ENCODE assay signal across 10 cellular contexts in the genomic region with DNA sequence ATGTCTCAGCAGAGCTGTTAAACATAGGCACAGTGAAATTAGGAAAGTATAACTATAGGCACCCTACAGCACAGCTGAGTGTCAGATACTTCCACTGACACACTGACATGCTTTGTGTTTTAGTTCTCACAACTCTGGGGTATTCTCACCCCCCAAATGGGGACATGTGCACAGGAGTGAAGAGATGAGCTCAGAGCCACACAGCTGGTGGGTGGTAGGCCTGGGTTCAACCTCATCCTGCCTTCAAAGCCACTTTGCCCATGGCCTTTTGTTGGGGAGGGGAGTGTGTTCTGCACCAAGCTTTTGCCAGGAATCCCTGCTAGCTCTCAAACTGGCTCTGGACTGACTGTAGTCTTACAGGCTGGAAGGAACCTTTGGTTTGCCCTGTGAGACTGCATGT. TPM values are rescaled to one million over a fixed set of nuclear protein-coding genes. Genes with fewer than 3 reads are reported as not detected.
DNase-seq lines count a peak whose midpoint lies in the region; ATAC-seq, FAIRE-seq and TF ChIP-seq lines count a peak whose summit lies in the region.
"Had no signal": no experiment of that assay in that cellular context is flagged by ENCODE, and none has a peak within 500 bp of the region (broad histone marks: within the 10 kb centered on the region; RNA-seq: fewer than 3 reads in every experiment).

No MANE protein-coding gene starts in this region.

- DNase-seq in HepG2 (ENCODE audit: low spot score) = no peak
- no peak for DNase-seq in right lobe of liver
- DNase-seq in activated naive CD4-positive, alpha-beta T cell treated with anti-CD3 and anti-CD28 coated beads, Interleukin-2, amount 50 U/mL, for 72 hours (ENCODE audit: low spot score in 2 of 2) = no peak
- no peak for DNase-seq in mesothelial cell of epicardium (ENCODE audit: low spot score in 2 of 2, unreplicated experiment in 2 of 2)
- no peak for DNase-seq in posterior cingulate gyrus
- no peak for DNase-seq in stimulated activated CD4-positive, alpha-beta T cell treated with anti-CD3 and anti-CD28 coated beads, Interleukin-2, amount 100 ng/mL, for 48 hours
- no peak for DNase-seq in SJCRH30
- DNase-seq in A172 (ENCODE audit: low spot score) = no peak
- DNase-seq: DMS153, NCI-H2081 treated with DMSO at 0.1 percent for 48 hours had no signal

- peak overlapping the region; percentile 33 to 81 for H3K27ac Mint-ChIP-seq in activated naive CD4-positive, alpha-beta T cell treated with anti-CD3 and anti-CD28 coated beads, Interleukin-2, amount 50 U/mL, for 72 hours
- peak overlapping the region; percentile 36 for H3K27ac Mint-ChIP-seq in mesothelial cell of epicardium

- no peak for ATAC-seq in HepG2
- ATAC-seq in right lobe of liver = no peak
- ATAC-seq in activated naive CD4-positive, alpha-beta T cell treated with anti-CD3 and anti-CD28 coated beads, Interleukin-2, amount 50 U/mL, for 72 hours = no peak

- H3K4me3 Mint-ChIP-seq in mesothelial cell of epicardium = peak overlapping the region; percentile 93

- no peaks in the 10 kb centered on the region for H3K9me3 Mint-ChIP-seq in activated naive CD4-positive, alpha-beta T cell treated with anti-CD3 and anti-CD28 coated beads, Interleukin-2, amount 50 U/mL, for 72 hours
- no peaks in the 10 kb centered on the region for H3K9me3 Mint-ChIP-seq in mesothelial cell of epicardium

- CTCF ChIA-PET in HepG2 (lab: Yijun Ruan, JAX; ENCODE audit: low intra/inter-chr PET ratio, low total read pairs) = no interaction called here

- peaks cover 26 to 33% of the 10 kb centered on the region in 2 donors for H3K36me3 Mint-ChIP-seq in activated naive CD4-positive, alpha-beta T cell treated with anti-CD3 and anti-CD28 coated beads, Interleukin-2, amount 50 U/mL, for 72 hours
- H3K36me3 Mint-ChIP-seq in mesothelial cell of epicardium = peaks cover 13% of the 10 kb centered on the region

- no peak overlapping the region for H3K27ac ChIP-seq in HepG2 (ENCODE audit: extremely low read length, insufficient read depth, low read length)
- no peak overlapping the region for H3K27ac ChIP-seq in right lobe of liver
- H3K27ac ChIP-seq in SJCRH30 = no peak overlapping the region

- no peak for TF ChIP-seq EP300 in HepG2 (IDR thresholded peaks at IDR 0.05; ENCODE audit: low read depth in 2 of 2, low read length in 2 of 2)
- no peak for TF ChIP-seq EP300 in HepG2 (CRISPR knock-in tag; IDR thresholded peaks at IDR 0.05; ENCODE audit: borderline replicate concordance)

- H3K4me3 ChIP-seq in HepG2 (replicated peaks in 1 of 3; ENCODE audit: insufficient read depth in 1 of 3, low read depth in 2 of 3, low read length in 3 of 3) = peak overlapping the region; percentile 75 to 95 (median 94); a peak in 4 of 6 replicates
- no peak overlapping the region for H3K4me3 ChIP-seq in right lobe of liver
- no peak overlapping the region for H3K4me3 ChIP-seq in SJCRH30

- BruUV-seq in HepG2 (replicated peaks; lab: Mats Ljungman, UMichigan) = no TSS peak

- H3K9me3 ChIP-seq in HepG2 (ENCODE audit: low read length) (no peaks in the 10 kb centered on the region), right lobe of liver (no peaks in the 10 kb centered on the region), SJCRH30 (replicated peaks) (no peaks in the 10 kb centered on the region)

- peaks cover 42% of the 10 kb centered on the region for H3K4me1 ChIP-seq in HepG2 (ENCODE audit: insufficient read depth, low read length)
- peaks cover 0 to 38% (median 17%) of the 10 kb centered on the region in 4 donors for H3K4me1 ChIP-seq in right lobe of liver
- peaks cover 12% of the 10 kb centered on the region for H3K4me1 ChIP-seq in SJCRH30

- peak overlapping the region; percentile 91 for H3K4me2 ChIP-seq in HepG2 (ENCODE audit: low read depth, low read length)

- 0 out of 2 replicates have a peak, but pooled peaks cover 3% of the 10 kb centered on the region for H4K20me1 ChIP-seq in HepG2 (ENCODE audit: insufficient read depth, low read length)

- peaks cover 55% of the 10 kb centered on the region for H3K79me2 ChIP-seq in HepG2 (ENCODE audit: insufficient read depth, low read length)

- H3K4me1 Mint-ChIP-seq in mesothelial cell of epicardium = peaks cover 26% of the 10 kb centered on the region

- in situ Hi-C loops in HepG2 (cut with HindIII; ENCODE audit: extremely low pct_ligation_motif_present, low pct_unique_long_range_greater_than_20kb) = loop anchor here (5.0 kb wide), 1 partner anchor 53 kb away; the partner anchor contains the start of gene MED26

- POLR2A ChIA-PET in HepG2 (lab: Yijun Ruan, JAX) = no interaction called here

- intact Hi-C loops in HepG2 (cut with micrococcal nuclease; ENCODE audit: unreplicated experiment) (loop anchor here (5.0 kb wide), 1 partner anchor 53 kb away; the partner anchor contains the start of gene MED26), right lobe of liver (cut with DNase I) (loop anchor here in 1 of 2 donors (5.0 kb wide), 1 partner anchor 53 kb away; the partner anchor contains the start of gene MED26), posterior cingulate gyrus (cut with DNase I) (no loop called here)

- no peak for TF ChIP-seq POLR2A in HepG2 (IDR thresholded peaks at IDR 0.05; ENCODE audit: insufficient read depth in 1 of 2, low read depth in 2 of 2, low read length in 2 of 2)
- no peak for TF ChIP-seq POLR2A in right lobe of liver (IDR thresholded peaks at IDR 0.05)

- no peak for TF ChIP-seq CTCF in HepG2 (CRISPR knock-in tag; IDR thresholded peaks at IDR 0.05)
- no peak for TF ChIP-seq CTCF in right lobe of liver (IDR thresholded peaks at IDR 0.05)
- TF ChIP-seq CTCF in mesothelial cell of epicardium (IDR thresholded peaks at IDR 0.05; ENCODE audit: unreplicated experiment) = no peak

- H3K27me3 Mint-ChIP-seq in mesothelial cell of epicardium (ENCODE audit: low read depth) = no peaks in the 10 kb centered on the region

- peak overlapping the region; percentile 78; the same call in 1 of the 2 replicates for H3K9ac ChIP-seq in HepG2 (ENCODE audit: insufficient read depth, low read depth, low read length)

- no peak for FAIRE-seq in HepG2 (lab: Jason Lieb, UNC)

- no peak overlapping the region for H2AFZ ChIP-seq in HepG2 (ENCODE audit: low read length)

- H3K27me3 ChIP-seq in HepG2 (ENCODE audit: control insufficient read depth in 1 of 2, insufficient read depth in 2 of 2, low read length in 2 of 2) (no peaks in the 10 kb centered on the region; a peak in 1 of 5 replicates), right lobe of liver (no peaks in the 10 kb centered on the region), SJCRH30 (no peaks in the 10 kb centered on the region)

- TF ChIP-seq RAD21 in HepG2 (CRISPR knock-in tag; IDR thresholded peaks at IDR 0.05) = no peak

- H3K36me3 ChIP-seq in HepG2 (replicated peaks in 1 of 2; ENCODE audit: control insufficient read depth in 1 of 2, insufficient read depth in 2 of 2, low read length in 2 of 2) (peaks cover 18 to 36% of the 10 kb centered on the region in 2 experiments; a peak in 4 of 5 replicates), right lobe of liver (peaks cover 0 to 5% (median 2%) of the 10 kb centered on the region in 4 donors), SJCRH30 (peaks cover 22% of the 10 kb centered on the region)

RNA-seq across cellular contexts. Expression of gene SLC35E1, which starts 1.7 kb away (rescaled TPM):
- 17.2 and 21.2 TPM in 2 replicates for total RNA-seq in HepG2 (2016; rRNA removed; fragmentation: Illumina TruSeq; extraction: Trizol)
- 6.0 and 7.6 TPM in 2 replicates for total RNA-seq in HepG2 (2016; cell fraction: cytosol; rRNA removed; fragmentation: Illumina TruSeq; extraction: Trizol; ENCODE audit: low read depth)
- 15.6 and 20.2 TPM in 2 replicates for total RNA-seq in HepG2 (2016; cell fraction: insoluble cytoplasmic fraction; rRNA removed; fragmentation: Illumina TruSeq; extraction: Trizol)
- 18.9 and 19.7 TPM in 2 replicates for total RNA-seq in HepG2 (2016; cell fraction: membrane; rRNA removed; fragmentation: Illumina TruSeq; extraction: Trizol)
- total RNA-seq in HepG2 (2016; cell fraction: nucleus; rRNA removed; fragmentation: Illumina TruSeq; extraction: Trizol) = 18.5 and 21.4 TPM in 2 replicates
- 46.5 and 48.0 TPM in 2 replicates for polyA plus RNA-seq in HepG2 (2011; rRNA removed)
- polyA plus RNA-seq in HepG2 (2011; cell fraction: cytosol; rRNA removed) = 31.6 and 37.8 TPM in 2 replicates
- 26.3 and 38.8 TPM in 2 replicates for polyA plus RNA-seq in HepG2 (2011; cell fraction: nucleus; rRNA removed)
- 25.6 and 26.5 TPM in 2 replicates for polyA plus RNA-seq in HepG2 (2012)
- polyA plus RNA-seq in HepG2 (2016; cell fraction: cytosol; fragmentation: Illumina TruSeq; extraction: Trizol; ENCODE audit: low read depth) = 5.7 and 6.3 TPM in 2 replicates
- polyA plus RNA-seq in HepG2 (2016; cell fraction: insoluble cytoplasmic fraction; fragmentation: Illumina TruSeq; extraction: Trizol; ENCODE audit: low read depth) = 16.1 and 22.5 TPM in 2 replicates
- 20.6 and 22.2 TPM in 2 replicates for polyA plus RNA-seq in HepG2 (2016; cell fraction: membrane; fragmentation: Illumina TruSeq; extraction: Trizol; ENCODE audit: low read depth)
- 45.9 and 46.6 TPM in 2 replicates for polyA plus RNA-seq in HepG2 (2016; cell fraction: nucleus; fragmentation: Illumina TruSeq; extraction: Trizol; ENCODE audit: insufficient read depth, low read depth)
- polyA minus RNA-seq in HepG2 (2011; rRNA and poly(A)+ RNA removed; ENCODE audit: low replicate concordance) = 181 and 185 TPM in 2 replicates
- polyA minus RNA-seq in HepG2 (2011; cell fraction: cytosol; rRNA and poly(A)+ RNA removed) = 33.0 and 39.5 TPM in 2 replicates
- 24.8 and 31.7 TPM in 2 replicates for polyA minus RNA-seq in HepG2 (2011; cell fraction: nucleus; rRNA and poly(A)+ RNA removed)
- 10 to 100 TPM; 17.2 to 27.4 (median 20.1) TPM for total RNA-seq in right lobe of liver
- 10 to 100 TPM; 39.5 to 58.2 TPM for total RNA-seq in activated naive CD4-positive, alpha-beta T cell treated with anti-CD3 and anti-CD28 coated beads, Interleukin-2, amount 50 U/mL, for 72 hours
- total RNA-seq in mesothelial cell of epicardium = 39.7 to 45.4 TPM (median 42.1 TPM) in 3 replicates
- 40.8 and 40.9 TPM in 2 replicates for total RNA-seq in SJCRH30 (2014; rRNA removed; shearing (Covaris generic))
- total RNA-seq in A172 (2014; rRNA removed; shearing (Covaris generic)) = 29.1 TPM in 2 replicates

RNA-seq across cellular contexts. Expression of gene CHERP, which starts 31.7 kb away (rescaled TPM):
- total RNA-seq in HepG2 (2016; rRNA removed; fragmentation: Illumina TruSeq; extraction: Trizol) (4.3 and 9.1 TPM in 2 replicates), right lobe of liver (10 to 100 TPM in 4 of 6 experiments, 1 to 10 TPM in 2; 6.8 to 26.2 (median 20.6) TPM), mesothelial cell of epicardium (73.2 to 80.5 TPM (median 78.4 TPM) in 3 replicates)
- total RNA-seq in HepG2 (2016; cell fraction: cytosol; rRNA removed; fragmentation: Illumina TruSeq; extraction: Trizol; ENCODE audit: low read depth) = 3.8 and 4.0 TPM in 2 replicates
- 6.0 and 7.4 TPM in 2 replicates for total RNA-seq in HepG2 (2016; cell fraction: insoluble cytoplasmic fraction; rRNA removed; fragmentation: Illumina TruSeq; extraction: Trizol)
- 5.5 and 6.1 TPM in 2 replicates for total RNA-seq in HepG2 (2016; cell fraction: membrane; rRNA removed; fragmentation: Illumina TruSeq; extraction: Trizol)
- 8.1 and 13.9 TPM in 2 replicates for total RNA-seq in HepG2 (2016; cell fraction: nucleus; rRNA removed; fragmentation: Illumina TruSeq; extraction: Trizol)
- 5.4 and 5.9 TPM in 2 replicates for polyA plus RNA-seq in HepG2 (2011; rRNA removed)
- polyA plus RNA-seq in HepG2 (2011; cell fraction: cytosol; rRNA removed) = 2.9 and 3.2 TPM in 2 replicates
- polyA plus RNA-seq in HepG2 (2011; cell fraction: nucleus; rRNA removed) = 34.4 and 39.5 TPM in 2 replicates
- polyA plus RNA-seq in HepG2 (2012) = 20.4 and 25.1 TPM in 2 replicates
- polyA plus RNA-seq in HepG2 (2016; cell fraction: cytosol; fragmentation: Illumina TruSeq; extraction: Trizol; ENCODE audit: low read depth) = 2.1 and 2.2 TPM in 2 replicates
- 19.7 and 26.9 TPM in 2 replicates for polyA plus RNA-seq in HepG2 (2016; cell fraction: insoluble cytoplasmic fraction; fragmentation: Illumina TruSeq; extraction: Trizol; ENCODE audit: low read depth)
- 4.9 and 6.0 TPM in 2 replicates for polyA plus RNA-seq in HepG2 (2016; cell fraction: membrane; fragmentation: Illumina TruSeq; extraction: Trizol; ENCODE audit: low read depth)
- 54.8 and 59.8 TPM in 2 replicates for polyA plus RNA-seq in HepG2 (2016; cell fraction: nucleus; fragmentation: Illumina TruSeq; extraction: Trizol; ENCODE audit: insufficient read depth, low read depth)
- 10.1 and 16.3 TPM in 2 replicates for polyA minus RNA-seq in HepG2 (2011; rRNA and poly(A)+ RNA removed; ENCODE audit: low replicate concordance)
- 7.1 and 9.3 TPM in 2 replicates for polyA minus RNA-seq in HepG2 (2011; cell fraction: cytosol; rRNA and poly(A)+ RNA removed)
- polyA minus RNA-seq in HepG2 (2011; cell fraction: nucleus; rRNA and poly(A)+ RNA removed) = 18.4 and 19.8 TPM in 2 replicates
- 100 to 1,000 TPM in 1 of 2 donors, 10 to 100 TPM in 1; 54.9 to 117 TPM for total RNA-seq in activated naive CD4-positive, alpha-beta T cell treated with anti-CD3 and anti-CD28 coated beads, Interleukin-2, amount 50 U/mL, for 72 hours
- total RNA-seq in SJCRH30 (2014; rRNA removed; shearing (Covaris generic)) = 21.1 and 23.0 TPM in 2 replicates
- total RNA-seq in A172 (2014; rRNA removed; shearing (Covaris generic)) = 2.9 and 3.3 TPM in 2 replicates

RNA-seq across cellular contexts. Expression of gene MED26, which starts 54.1 kb away (rescaled TPM):
- total RNA-seq in HepG2 (2016; rRNA removed; fragmentation: Illumina TruSeq; extraction: Trizol) (3.3 and 3.8 TPM in 2 replicates), right lobe of liver (1 to 10 TPM; 3.4 to 5.4 (median 4.4) TPM), mesothelial cell of epicardium (13.3 to 15.5 TPM (median 14.0 TPM) in 3 replicates)
- total RNA-seq in HepG2 (2016; cell fraction: cytosol; rRNA removed; fragmentation: Illumina TruSeq; extraction: Trizol; ENCODE audit: low read depth) = 0.88 and 1.1 TPM in 2 replicates
- 2.3 and 2.9 TPM in 2 replicates for total RNA-seq in HepG2 (2016; cell fraction: insoluble cytoplasmic fraction; rRNA removed; fragmentation: Illumina TruSeq; extraction: Trizol)
- total RNA-seq in HepG2 (2016; cell fraction: membrane; rRNA removed; fragmentation: Illumina TruSeq; extraction: Trizol) = 2.2 and 2.5 TPM in 2 replicates
- total RNA-seq in HepG2 (2016; cell fraction: nucleus; rRNA removed; fragmentation: Illumina TruSeq; extraction: Trizol) = 4.4 and 6.8 TPM in 2 replicates
- 3.3 and 3.5 TPM in 2 replicates for polyA plus RNA-seq in HepG2 (2011; rRNA removed)
- polyA plus RNA-seq in HepG2 (2011; cell fraction: cytosol; rRNA removed) = 2.7 and 3.7 TPM in 2 replicates
- 4.2 and 6.4 TPM in 2 replicates for polyA plus RNA-seq in HepG2 (2011; cell fraction: nucleus; rRNA removed)
- 3.0 and 3.2 TPM in 2 replicates for polyA plus RNA-seq in HepG2 (2012)
- 0.35 and 0.40 TPM in 2 replicates for polyA plus RNA-seq in HepG2 (2016; cell fraction: cytosol; fragmentation: Illumina TruSeq; extraction: Trizol; ENCODE audit: low read depth)
- 3.6 and 5.3 TPM in 2 replicates for polyA plus RNA-seq in HepG2 (2016; cell fraction: insoluble cytoplasmic fraction; fragmentation: Illumina TruSeq; extraction: Trizol; ENCODE audit: low read depth)
- polyA plus RNA-seq in HepG2 (2016; cell fraction: membrane; fragmentation: Illumina TruSeq; extraction: Trizol; ENCODE audit: low read depth) = 1.6 and 1.7 TPM in 2 replicates
- 6.4 and 8.6 TPM in 2 replicates for polyA plus RNA-seq in HepG2 (2016; cell fraction: nucleus; fragmentation: Illumina TruSeq; extraction: Trizol; ENCODE audit: insufficient read depth, low read depth)
- 12.3 and 16.1 TPM in 2 replicates for polyA minus RNA-seq in HepG2 (2011; rRNA and poly(A)+ RNA removed; ENCODE audit: low replicate concordance)
- polyA minus RNA-seq in HepG2 (2011; cell fraction: cytosol; rRNA and poly(A)+ RNA removed) = 4.7 and 5.5 TPM in 2 replicates
- polyA minus RNA-seq in HepG2 (2011; cell fraction: nucleus; rRNA and poly(A)+ RNA removed) = 14.0 and 19.3 TPM in 2 replicates
- 10 to 100 TPM; 24.1 TPM for total RNA-seq in activated naive CD4-positive, alpha-beta T cell treated with anti-CD3 and anti-CD28 coated beads, Interleukin-2, amount 50 U/mL, for 72 hours
- total RNA-seq in SJCRH30 (2014; rRNA removed; shearing (Covaris generic)) = 12.6 and 13.5 TPM in 2 replicates
- 8.5 and 10.0 TPM in 2 replicates for total RNA-seq in A172 (2014; rRNA removed; shearing (Covaris generic))

Comparison
In these comparisons a context has a peak if more than half of its experiments do, and no peak if none do; other contexts are left out.
1. H3K4me3 ChIP-seq: peak in HepG2 (3 of 3); none in right lobe of liver (0 of 3) and SJCRH30 (single experiment).